In genomic region chr15:49137861-49138260, GRCh38 we compare ENCODE assay signal across 17 cellular contexts. TPM values are rescaled to one million over a fixed set of nuclear protein-coding genes. Genes with fewer than 3 reads are reported as not detected.
A peak's percentile ranks its signal among the peaks of the same experiment; 100 is the strongest.
DNase-seq lines count a peak whose midpoint lies in the region; ATAC-seq and TF ChIP-seq lines count a peak whose summit lies in the region.
"Had no signal": no experiment of that assay in that cellular context is flagged by ENCODE, and none has a peak within 500 bp of the region (broad histone marks: within the 10 kb centered on the region; RNA-seq: fewer than 3 reads in every experiment).

No MANE protein-coding gene starts in this region.

- peak; percentile 20 for DNase-seq in AG09309 (ENCODE audit: low read depth)
- peak; percentile 69 for DNase-seq in HCEC 1CT
- peak; percentile 41 for DNase-seq in astrocyte of the spinal cord (ENCODE audit: low read depth, low spot score)
- no peak for DNase-seq in left lung
- DNase-seq in left lobe of liver (ENCODE audit: low spot score): no peak
- DNase-seq in coronary artery (ENCODE audit: low spot score): no peak
- DNase-seq: activated effector memory CD4-positive, alpha-beta T cell treated with anti-CD3 and anti-CD28 coated beads, Interleukin-2, amount 50 U/mL, for 16 hours; central memory CD4-positive, alpha-beta T cell; heart right ventricle; naive thymus-derived CD8-positive, alpha-beta T cell; pancreas; stomach; T1000 had no signal

- ATAC-seq in left lung (peak; percentile 41), GM19023 (IDR thresholded peaks at IDR 0.05; ENCODE audit: unreplicated experiment) (no peak), HG03571 (IDR thresholded peaks at IDR 0.05; ENCODE audit: unreplicated experiment) (no peak), left lobe of liver (no peak)
- ATAC-seq: GM23338; heart right ventricle; naive thymus-derived CD8-positive, alpha-beta T cell; pancreas had no signal

- no peaks in the 10 kb centered on the region for H3K4me1 ChIP-seq in left lung
- H3K4me1 ChIP-seq: pancreas had no signal

- H3K27ac ChIP-seq in left lung: no peak overlapping the region
- H3K27ac ChIP-seq in coronary artery: no peak overlapping the region
- H3K27ac ChIP-seq: BLaER1, heart right ventricle, pancreas, stomach had no signal

- H3K4me3 ChIP-seq in AG09309 (ENCODE audit: control insufficient read depth, low read depth, low read length) (no peak overlapping the region), astrocyte of the spinal cord (ENCODE audit: low read depth, low read length) (no peak overlapping the region), left lung (no peak overlapping the region), coronary artery (no peak overlapping the region)
- H3K4me3 ChIP-seq: BLaER1, GM23338, heart right ventricle, pancreas, stomach had no signal

- H3K36me3 ChIP-seq in left lung: peaks cover 0 to 97% of the 10 kb centered on the region in 2 donors

- no peaks in the 10 kb centered on the region for H3K27me3 ChIP-seq in left lung
- H3K27me3 ChIP-seq: BLaER1, heart right ventricle, pancreas, stomach had no signal

- no peaks in the 10 kb centered on the region for H3K9me3 ChIP-seq in left lung
- H3K9me3 ChIP-seq: BLaER1, heart right ventricle, pancreas, stomach had no signal

- in situ Hi-C loops in astrocyte of the spinal cord (cut with HindIII; ENCODE audit: low sequenced_read_pairs): no loop called here

- TF ChIP-seq CTCF in AG09309 (IDR thresholded peaks at IDR 0.05; ENCODE audit: control insufficient read depth, insufficient read depth, low read depth, low read length, missing control alignments): no peak
- TF ChIP-seq CTCF in astrocyte of the spinal cord (IDR thresholded peaks at IDR 0.05; ENCODE audit: low read depth, low read length): no peak
- no peak for TF ChIP-seq CTCF in left lung (IDR thresholded peaks at IDR 0.05)
- no peak for TF ChIP-seq CTCF in coronary artery (IDR thresholded peaks at IDR 0.05)

- intact Hi-C loops in left lung (cut with DNase I): no loop called here

RNA-seq across cellular contexts. Expression of gene COPS2, which starts 17.5 kb away (rescaled TPM):
- 10 to 100 TPM; 59.9 to 62.6 TPM for total RNA-seq in left lung
- total RNA-seq in left lobe of liver: 23.5 TPM

RNA-seq across cellular contexts. Expression of gene GALK2, which starts 32.2 kb away (rescaled TPM):
- total RNA-seq in left lung (10 to 100 TPM; 36.3 to 43.1 TPM), left lobe of liver (29.7 TPM)

Comparison
In these comparisons a context has a peak if more than half of its experiments do, and no peak if none do; other contexts are left out.
1. DNase-seq: peak in AG09309 (single experiment), HCEC 1CT (single experiment) and astrocyte of the spinal cord (single experiment); none in left lung (0 of 2), left lobe of liver (single experiment) and coronary artery (single experiment).